ENCODE assay signal across 15 cellular contexts in genomic region chr7:27693794-27694193, GRCh38. TPM values are rescaled to one million over a fixed set of nuclear protein-coding genes. Genes with fewer than 3 reads are reported as not detected.
A peak's percentile ranks its signal among the peaks of the same experiment; 100 is the strongest.
DNase-seq lines count a peak whose midpoint lies in the region; ATAC-seq and TF ChIP-seq lines count a peak whose summit lies in the region.
"Had no signal": no experiment of that assay in that cellular context is flagged by ENCODE, and none has a peak within 500 bp of the region (broad histone marks: within the 10 kb centered on the region; RNA-seq: fewer than 3 reads in every experiment).

No MANE protein-coding gene starts in this region.

- no peaks in the 10 kb centered on the region for H3K36me3 ChIP-seq in osteoblast (ENCODE audit: insufficient read depth, low read length)
- H3K36me3 ChIP-seq: gastrocnemius medialis had no signal

- intact Hi-C loops in dorsolateral prefrontal cortex (cut with DNase I): no loop called here

- no peaks in the 10 kb centered on the region for H3K79me2 ChIP-seq in osteoblast (ENCODE audit: insufficient read depth, low read length)

- DNase-seq in NCI-H82 (lab: John Stamatoyannopoulos, UW): peak; percentile 57
- no peak for DNase-seq in NCI-H82 treated with DMSO at 0.1 percent for 48 hours (lab: John Stamatoyannopoulos, UW; ENCODE audit: unreplicated experiment)
- DNase-seq in NOMO-1 (lab: John Stamatoyannopoulos, UW; ENCODE audit: unreplicated experiment in 2 of 2): peak; percentile 54 to 70
- peak; percentile 45 for DNase-seq in choroid plexus epithelial cell (ENCODE audit: low read depth)
- DNase-seq in osteoblast (ENCODE audit: insufficient read length, low spot score, missing footprints): peak; percentile 3
- no peak for DNase-seq in GDM1 (lab: John Stamatoyannopoulos, UW)
- DNase-seq in dorsolateral prefrontal cortex: no peak
- DNase-seq: CD4-positive, alpha-beta T cell; gastrocnemius medialis; NCI-H1048; NCI-H2171 treated with DMSO at 0.1 percent for 48 hours; stimulated activated CD4-positive, alpha-beta T cell treated with anti-CD3 and anti-CD28 coated beads, Interleukin-4, amount 100 ng/mL, for 1 hour had no signal

- H3K4me3 ChIP-seq in choroid plexus epithelial cell (ENCODE audit: low read depth, low read length) (no peak overlapping the region), osteoblast (ENCODE audit: insufficient read depth, low read length) (no peak overlapping the region), dorsolateral prefrontal cortex (no peak overlapping the region)
- H3K4me3 ChIP-seq: gastrocnemius medialis, GM12878 had no signal

- H3K4me1 ChIP-seq in osteoblast (ENCODE audit: insufficient read depth, low read length): peaks cover 7% of the 10 kb centered on the region
- H3K4me1 ChIP-seq: gastrocnemius medialis had no signal

- no peaks in the 10 kb centered on the region for H3K27me3 ChIP-seq in osteoblast (ENCODE audit: insufficient read depth, low read length)
- no peaks in the 10 kb centered on the region for H3K27me3 ChIP-seq in dorsolateral prefrontal cortex
- H3K27me3 ChIP-seq: gastrocnemius medialis had no signal

- H3K27ac ChIP-seq in osteoblast (ENCODE audit: low read depth, low read length) (no peak overlapping the region), dorsolateral prefrontal cortex (no peak overlapping the region)
- H3K27ac ChIP-seq: 22Rv1, gastrocnemius medialis had no signal

- ATAC-seq in GM18498 (IDR thresholded peaks at IDR 0.05; ENCODE audit: unreplicated experiment): no peak
- ATAC-seq: gastrocnemius medialis, GM12878 had no signal

- peak overlapping the region; percentile 3 for H3K4me2 ChIP-seq in osteoblast (ENCODE audit: insufficient read depth, low read length)

- H3K9me3 ChIP-seq in osteoblast (ENCODE audit: low read depth, low read length): no peaks in the 10 kb centered on the region
- H3K9me3 ChIP-seq: gastrocnemius medialis had no signal

- peak overlapping the region; percentile 33 for H2AFZ ChIP-seq in osteoblast (ENCODE audit: low read length)

- H4K20me1 ChIP-seq in osteoblast (ENCODE audit: insufficient read depth, low read length): no peaks in the 10 kb centered on the region

- no peak for TF ChIP-seq CTCF in choroid plexus epithelial cell (conservative IDR thresholded peaks at IDR 0.05; ENCODE audit: low read depth, low read length)
- no peak for TF ChIP-seq CTCF in osteoblast (IDR thresholded peaks at IDR 0.05; ENCODE audit: extremely low read depth, low read depth, low read length)
- no peak for TF ChIP-seq CTCF in dorsolateral prefrontal cortex (IDR thresholded peaks at IDR 0.05 in 54 of 56, conservative IDR thresholded peaks at IDR 0.05 in 2 of 56; ENCODE audit: low read depth in 1 of 56, partially characterized antibody in 56 of 56)

RNA-seq across cellular contexts. Expression of gene HIBADH, which starts 31.1 kb away (rescaled TPM):
- total RNA-seq in osteoblast: 74.8 and 76.0 TPM in 2 replicates
- 10 to 100 TPM; 15.1 to 29.9 (median 20.1) TPM for total RNA-seq in dorsolateral prefrontal cortex

RNA-seq across cellular contexts. Expression of gene TAX1BP1, which starts 46.2 kb away (rescaled TPM):
- 107 and 112 TPM in 2 replicates for total RNA-seq in osteoblast
- 100 to 1,000 TPM in 117 of 120 experiments, 10 to 100 TPM in 3; 83.6 to 164 (median 133) TPM for total RNA-seq in dorsolateral prefrontal cortex

Comparison
In these comparisons a context has a peak if more than half of its experiments do, and no peak if none do; other contexts are left out.
1. DNase-seq: peak in NCI-H82 (single experiment), NOMO-1 (2 of 2), choroid plexus epithelial cell (single experiment) and osteoblast (single experiment); none in NCI-H82 treated with DMSO at 0.1 percent for 48 hours (single experiment), GDM1 (single experiment) and dorsolateral prefrontal cortex (0 of 10).